ENCODE assay signal across 10 cellular contexts in the genomic region with DNA sequence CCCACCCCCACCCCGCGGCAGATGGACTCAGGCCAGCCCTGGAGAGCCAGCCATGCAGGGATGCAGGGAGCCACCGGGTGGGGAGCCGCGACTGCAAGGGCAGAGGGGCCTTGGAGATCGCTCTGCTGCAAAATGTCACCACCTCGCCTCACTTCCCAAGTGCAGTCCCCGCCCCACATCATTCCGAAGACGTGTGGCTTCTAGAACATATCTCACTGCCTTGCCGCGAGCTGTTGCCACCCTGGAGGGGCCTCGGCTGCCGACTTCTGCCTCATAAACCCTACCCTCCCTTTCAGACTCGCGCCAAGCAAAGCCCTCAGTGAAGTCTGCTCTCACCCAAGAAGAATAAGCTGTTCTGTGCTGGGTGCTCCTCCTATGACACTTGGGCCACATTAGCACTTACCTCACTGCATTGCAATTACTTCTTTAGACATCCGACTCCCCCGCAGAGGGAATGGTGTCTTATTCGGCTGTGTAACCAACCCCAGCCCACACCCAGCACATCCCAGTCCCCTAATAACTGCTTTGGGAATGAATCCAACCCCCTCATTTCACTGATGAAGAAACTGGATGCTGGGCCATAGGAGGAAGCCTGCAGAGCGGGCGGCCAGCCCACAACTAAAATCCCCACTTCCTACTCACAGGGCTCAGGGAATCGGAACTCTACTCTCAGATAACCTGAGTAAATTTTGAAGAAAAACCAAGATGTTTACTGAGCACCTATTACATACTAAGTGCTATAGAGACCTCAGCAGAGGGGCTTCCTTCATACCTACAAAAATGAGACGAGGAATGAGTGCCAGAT. TPM values are rescaled to one million over a fixed set of nuclear protein-coding genes. Genes with fewer than 3 reads are reported as not detected.
DNase-seq lines count a peak whose midpoint lies in the region; ATAC-seq and TF ChIP-seq lines count a peak whose summit lies in the region.
"Had no signal": no experiment of that assay in that cellular context is flagged by ENCODE, and none has a peak within 500 bp of the region (broad histone marks: within the 10 kb centered on the region; RNA-seq: fewer than 3 reads in every experiment).

No MANE protein-coding gene starts in this region.

- H3K27ac Mint-ChIP-seq in activated CD4-positive, alpha-beta T cell treated with anti-CD3 and anti-CD28 coated beads for 36 hours: peak overlapping the region; percentile 37
- H3K27ac Mint-ChIP-seq in endodermal cell: peak overlapping the region; percentile 85
- H3K27ac Mint-ChIP-seq in Caco-2 (ENCODE audit: unreplicated experiment): no peak overlapping the region

- DNase-seq in activated CD4-positive, alpha-beta T cell treated with anti-CD3 and anti-CD28 coated beads for 36 hours: no peak
- no peak for DNase-seq in activated CD4-positive, alpha-beta T cell treated with anti-CD3 and anti-CD28 coated beads, Interleukin-2, amount 50 U/mL, for 48 hours
- DNase-seq in endodermal cell (peak; percentile 71), upper lobe of left lung (peak in 1 of 2 donors; percentile 67), Caco-2 (no peak), ACHN (no peak)
- DNase-seq: activated CD4-positive, alpha-beta T cell treated with anti-CD3 and anti-CD28 coated beads, Interleukin-2, amount 50 U/mL, for 4 hours; NCI-H2171 had no signal

- in situ Hi-C loops in ACHN (cut with HindIII; ENCODE audit: low pct_ligation_motif_present, low pct_unique_long_range_greater_than_20kb, low sequenced_read_pairs): no loop called here

- H3K4me1 ChIP-seq in endodermal cell (ENCODE audit: control insufficient read depth, insufficient read depth, low read length): peaks cover 53% of the 10 kb centered on the region
- H3K4me1 ChIP-seq in muscle layer of duodenum (ENCODE audit: control insufficient read depth in 1 of 2, insufficient read depth in 2 of 2, low read length in 2 of 2): peaks cover 21 to 40% of the 10 kb centered on the region in 2 donors
- peaks cover 63 to 75% (median 67%) of the 10 kb centered on the region in 4 donors for H3K4me1 ChIP-seq in upper lobe of left lung
- peaks cover 44% of the 10 kb centered on the region for H3K4me1 ChIP-seq in Caco-2

- TF ChIP-seq CTCF in endodermal cell (conservative IDR thresholded peaks at IDR 0.05) (no peak), upper lobe of left lung (IDR thresholded peaks at IDR 0.05) (no peak), Caco-2 (IDR thresholded peaks at IDR 0.05; ENCODE audit: insufficient read depth in 1 of 2, low read depth in 1 of 2, low read length in 1 of 2, severe bottlenecking in 1 of 2, unreplicated experiment in 1 of 2) (no peak)

- intact Hi-C loops in activated CD4-positive, alpha-beta T cell treated with anti-CD3 and anti-CD28 coated beads for 36 hours (cut with DNase I, micrococcal nuclease): no loop called here
- intact Hi-C loops in Caco-2 (cut with micrococcal nuclease; ENCODE audit: unreplicated experiment): no loop called here

- H3K9me3 ChIP-seq in endodermal cell (ENCODE audit: control insufficient read depth, low read length): no peaks in the 10 kb centered on the region
- H3K9me3 ChIP-seq in muscle layer of duodenum (ENCODE audit: control insufficient read depth in 1 of 2, low read length in 2 of 2): no peaks in the 10 kb centered on the region
- no peaks in the 10 kb centered on the region for H3K9me3 ChIP-seq in upper lobe of left lung
- H3K9me3 ChIP-seq in Caco-2: no peaks in the 10 kb centered on the region

- no peaks in the 10 kb centered on the region for H3K27me3 ChIP-seq in endodermal cell (ENCODE audit: control insufficient read depth, insufficient read depth, low read length, poor library complexity, severe bottlenecking)
- no peaks in the 10 kb centered on the region for H3K27me3 ChIP-seq in muscle layer of duodenum (ENCODE audit: low read depth, low read length)
- no peaks in the 10 kb centered on the region for H3K27me3 ChIP-seq in upper lobe of left lung
- no peaks in the 10 kb centered on the region for H3K27me3 ChIP-seq in Caco-2 (replicated peaks; ENCODE audit: control insufficient read depth, insufficient read depth, low read length)

- no TSS peak for BruUV-seq in Caco-2 (replicated peaks; lab: Mats Ljungman, UMichigan)

- H3K4me3 Mint-ChIP-seq in activated CD4-positive, alpha-beta T cell treated with anti-CD3 and anti-CD28 coated beads for 36 hours: no peak overlapping the region
- peak overlapping the region; percentile 31 for H3K4me3 Mint-ChIP-seq in endodermal cell
- no peak overlapping the region for H3K4me3 Mint-ChIP-seq in Caco-2 (ENCODE audit: unreplicated experiment)

- no peaks in the 10 kb centered on the region for H3K27me3 Mint-ChIP-seq in activated CD4-positive, alpha-beta T cell treated with anti-CD3 and anti-CD28 coated beads for 36 hours
- H3K27me3 Mint-ChIP-seq in endodermal cell (ENCODE audit: insufficient read depth) (no peaks in the 10 kb centered on the region), Caco-2 (ENCODE audit: insufficient read depth, unreplicated experiment) (no peaks in the 10 kb centered on the region)

- 32 to 48% methylated on average over 16 to 23 of the region's 23 CpGs for WGBS in endodermal cell (ENCODE audit: insufficient coverage in 1 of 2, insufficient read length in 1 of 2), 2 experiments
- 62 to 65% methylated on average over 21 to 22 of the region's 23 CpGs for WGBS in upper lobe of left lung, 2 donors

- H3K36me3 ChIP-seq in endodermal cell (ENCODE audit: control insufficient read depth, insufficient read depth, low read length) (peaks cover 72% of the 10 kb centered on the region), muscle layer of duodenum (ENCODE audit: control insufficient read depth in 1 of 2, insufficient read depth in 2 of 2, low read length in 2 of 2) (peaks cover 13 to 27% of the 10 kb centered on the region in 2 donors), upper lobe of left lung (peaks cover 0 to 76% (median 26%) of the 10 kb centered on the region in 4 donors), Caco-2 (ENCODE audit: control insufficient read depth, insufficient read depth, low read length) (peaks cover 4% of the 10 kb centered on the region)

- H3K9me3 Mint-ChIP-seq in activated CD4-positive, alpha-beta T cell treated with anti-CD3 and anti-CD28 coated beads for 36 hours (ENCODE audit: low read depth): no peaks in the 10 kb centered on the region
- H3K9me3 Mint-ChIP-seq in endodermal cell: no peaks in the 10 kb centered on the region
- H3K9me3 Mint-ChIP-seq in Caco-2 (ENCODE audit: unreplicated experiment): no peaks in the 10 kb centered on the region

- no peak overlapping the region for H3K9ac ChIP-seq in endodermal cell (ENCODE audit: extremely low read depth, low read length, poor library complexity, severe bottlenecking)

- no peak for TF ChIP-seq EP300 in upper lobe of left lung (IDR thresholded peaks at IDR 0.05)

- H3K36me3 Mint-ChIP-seq in activated CD4-positive, alpha-beta T cell treated with anti-CD3 and anti-CD28 coated beads for 36 hours (ENCODE audit: low read depth): peaks cover 90% of the 10 kb centered on the region
- H3K36me3 Mint-ChIP-seq in endodermal cell (ENCODE audit: low read depth): peaks cover 34% of the 10 kb centered on the region
- peaks cover 97% of the 10 kb centered on the region for H3K36me3 Mint-ChIP-seq in Caco-2 (ENCODE audit: insufficient read depth, unreplicated experiment)

- H3K4me1 Mint-ChIP-seq in activated CD4-positive, alpha-beta T cell treated with anti-CD3 and anti-CD28 coated beads for 36 hours: peaks cover 90% of the 10 kb centered on the region
- H3K4me1 Mint-ChIP-seq in endodermal cell: peaks cover 86% of the 10 kb centered on the region
- peaks cover 43% of the 10 kb centered on the region for H3K4me1 Mint-ChIP-seq in Caco-2 (ENCODE audit: low read depth, unreplicated experiment)

- no peak overlapping the region for H3K27ac ChIP-seq in endodermal cell (ENCODE audit: low read depth, low read length)
- H3K27ac ChIP-seq in muscle layer of duodenum (ENCODE audit: low read length): peak overlapping the region; percentile 10
- H3K27ac ChIP-seq in upper lobe of left lung: no peak overlapping the region

- no peak for ATAC-seq in activated CD4-positive, alpha-beta T cell treated with anti-CD3 and anti-CD28 coated beads for 36 hours
- ATAC-seq in upper lobe of left lung (ENCODE audit: low FRiP score in 2 of 2) (peak; percentile 12 to 88), GM19324 (IDR thresholded peaks at IDR 0.05; ENCODE audit: low FRiP score, unreplicated experiment) (no peak)

- TF ChIP-seq POLR2A in upper lobe of left lung (IDR thresholded peaks at IDR 0.05): no peak

- CTCF ChIA-PET in activated CD4-positive, alpha-beta T cell treated with anti-CD3 and anti-CD28 coated beads for 36 hours (lab: Charles Lee): no interaction called here
- CTCF ChIA-PET in Caco-2 (lab: Charles Lee): no interaction called here

- POLR2A ChIA-PET in activated CD4-positive, alpha-beta T cell treated with anti-CD3 and anti-CD28 coated beads for 36 hours (lab: Charles Lee): no interaction called here
- POLR2A ChIA-PET in Caco-2 (lab: Charles Lee): no interaction called here

- H3K4me3 ChIP-seq in endodermal cell (ENCODE audit: low read length) (no peak overlapping the region), muscle layer of duodenum (ENCODE audit: low read depth in 1 of 2, low read length in 2 of 2) (no peak overlapping the region), upper lobe of left lung (no peak overlapping the region), Caco-2 (ENCODE audit: low read depth, low read length) (no peak overlapping the region)

RNA-seq across cellular contexts. Expression of gene TLE3, which starts 8.6 kb away (rescaled TPM):
- 10 to 100 TPM; 89.2 to 97.6 TPM for total RNA-seq in activated CD4-positive, alpha-beta T cell treated with anti-CD3 and anti-CD28 coated beads for 36 hours
- total RNA-seq in endodermal cell: 10 to 100 TPM; 66.5 to 81.1 TPM
- polyA plus RNA-seq in endodermal cell (2013, experiment 1 of 2): 51.9 TPM
- polyA plus RNA-seq in endodermal cell (2013, experiment 2 of 2): 48.9 TPM
- total RNA-seq in upper lobe of left lung: 100 to 1,000 TPM in 1 of 6 donors, 10 to 100 TPM in 5; 52.2 to 140 (median 80.6) TPM
- 96.0 and 105 TPM in 2 replicates for total RNA-seq in Caco-2 (2022)

Comparison
In these comparisons a context has a peak if more than half of its experiments do, and no peak if none do; other contexts are left out.
1. ATAC-seq: peak in upper lobe of left lung (2 of 2); none in activated CD4-positive, alpha-beta T cell treated with anti-CD3 and anti-CD28 coated beads for 36 hours (single experiment) and GM19324 (single experiment).